Comparison of ENCODE assay signal across 8 cellular contexts in the genomic region with DNA sequence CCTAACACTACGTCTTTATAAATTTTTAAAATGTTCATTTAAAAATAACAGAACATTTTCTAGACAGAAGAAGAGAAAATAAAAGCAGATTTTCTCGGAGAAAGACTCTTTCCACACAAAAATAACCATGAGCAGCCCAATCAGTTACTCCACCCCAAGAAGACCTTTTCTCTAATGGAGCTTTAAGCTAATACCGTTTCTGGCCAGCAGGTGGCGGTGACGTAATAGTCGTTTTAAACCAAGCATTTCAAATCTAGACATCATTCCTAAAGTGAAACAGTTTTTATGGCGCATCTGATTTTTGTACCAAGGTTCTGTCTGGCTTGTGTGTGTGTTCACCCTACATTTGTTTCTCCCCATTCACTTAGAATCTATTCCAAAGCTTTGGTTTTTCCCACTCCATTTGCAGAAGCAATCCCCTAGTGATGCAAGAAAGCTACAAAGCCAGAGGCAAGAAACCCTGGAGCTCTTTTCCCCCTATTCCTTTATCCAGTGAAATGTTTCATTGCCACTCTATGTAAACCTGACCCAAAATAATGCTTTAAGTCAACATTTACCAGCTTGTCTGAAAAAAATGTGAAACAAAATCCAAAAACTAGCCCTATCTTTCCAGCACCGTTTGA.
DNase-seq lines count a peak whose midpoint lies in the region; ATAC-seq, FAIRE-seq and TF ChIP-seq lines count a peak whose summit lies in the region.

No MANE protein-coding gene starts in this region.

- peak; percentile 75 for ATAC-seq in HG02970 (IDR thresholded peaks at IDR 0.05; ENCODE audit: low FRiP score, unreplicated experiment)
- ATAC-seq in HG03039 (IDR thresholded peaks at IDR 0.05; ENCODE audit: unreplicated experiment): no peak

- no peak overlapping the region for H3K4me3 ChIP-seq in WERI-Rb-1 (ENCODE audit: low read depth, low read length)

- peak; percentile 59; the same call in 1 of the 2 replicates for TF ChIP-seq CTCF in WERI-Rb-1 (IDR thresholded peaks at IDR 0.05; ENCODE audit: low read depth, low read length)

- DNase-seq in GM12892 (ENCODE audit: insufficient read length) (peak; percentile 23), NCI-H2107 (lab: John Stamatoyannopoulos, UW) (peak; percentile 24), WERI-Rb-1 (peak; percentile 64), caudate nucleus (lab: John Stamatoyannopoulos, UW) (peak in 44 of 61 donors; percentile 7 to 87 (median 42)), left kidney (ENCODE audit: low read depth, low spot score) (peak; percentile 88)
- peak; percentile 65 for DNase-seq in stimulated activated CD4-positive, alpha-beta T cell treated with anti-CD3 and anti-CD28 coated beads, Interleukin-4, amount 100 ng/mL, for 1 hour

- FAIRE-seq in GM12892 (lab: Jason Lieb, UNC): no peak

- H3K27ac ChIP-seq in WERI-Rb-1: no peak overlapping the region
- no peak overlapping the region for H3K27ac ChIP-seq in caudate nucleus (ENCODE audit: low read depth, low read length)

- peaks cover 55% of the 10 kb centered on the region for H3K27me3 ChIP-seq in WERI-Rb-1 (ENCODE audit: insufficient read depth, low read depth, severe bottlenecking)

- H3K36me3 ChIP-seq in WERI-Rb-1: no peaks in the 10 kb centered on the region

- no peaks in the 10 kb centered on the region for H3K9me3 ChIP-seq in WERI-Rb-1 (ENCODE audit: severe bottlenecking)

- no peak for TF ChIP-seq POLR2A in GM12892 (IDR thresholded peaks at IDR 0.05; ENCODE audit: low read depth, low read length)

Comparison
In these comparisons a context has a peak if more than half of its experiments do, and no peak if none do; other contexts are left out.
1. DNase-seq: peak in every context shown above with its lines; median percentile 88 in left kidney; 65 in stimulated activated CD4-positive, alpha-beta T cell treated with anti-CD3 and anti-CD28 coated beads, Interleukin-4, amount 100 ng/mL, for 1 hour; 64 in WERI-Rb-1; 42 in caudate nucleus; 24 in NCI-H2107; 23 in GM12892.